ENCODE assay signal across 1 cellular context in genomic region chr2:38170733-38171132, GRCh38.
TF ChIP-seq lines count a peak whose summit lies in the region.

No MANE protein-coding gene starts in this region.

TF ChIP-seq in IMR-90, 13 proteins besides CTCF, POLR2A, EP300 and RAD21 (continued from another document):
- TF ChIP-seq, protein P1, sequence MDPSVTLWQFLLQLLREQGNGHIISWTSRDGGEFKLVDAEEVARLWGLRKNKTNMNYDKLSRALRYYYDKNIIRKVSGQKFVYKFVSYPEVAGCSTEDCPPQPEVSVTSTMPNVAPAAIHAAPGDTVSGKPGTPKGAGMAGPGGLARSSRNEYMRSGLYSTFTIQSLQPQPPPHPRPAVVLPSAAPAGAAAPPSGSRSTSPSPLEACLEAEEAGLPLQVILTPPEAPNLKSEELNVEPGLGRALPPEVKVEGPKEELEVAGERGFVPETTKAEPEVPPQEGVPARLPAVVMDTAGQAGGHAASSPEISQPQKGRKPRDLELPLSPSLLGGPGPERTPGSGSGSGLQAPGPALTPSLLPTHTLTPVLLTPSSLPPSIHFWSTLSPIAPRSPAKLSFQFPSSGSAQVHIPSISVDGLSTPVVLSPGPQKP (IDR thresholded peaks at IDR 0.05; ENCODE audit: borderline replicate concordance, low read depth, low read length), result no peak
- TF ChIP-seq RCOR1 (IDR thresholded peaks at IDR 0.05; ENCODE audit: insufficient replicate concordance, low read length) (no peak), BHLHE40 (IDR thresholded peaks at IDR 0.05; ENCODE audit: low read depth, low read length) (no peak)
